ENCODE assay signal across 1 cellular context in the genomic region with DNA sequence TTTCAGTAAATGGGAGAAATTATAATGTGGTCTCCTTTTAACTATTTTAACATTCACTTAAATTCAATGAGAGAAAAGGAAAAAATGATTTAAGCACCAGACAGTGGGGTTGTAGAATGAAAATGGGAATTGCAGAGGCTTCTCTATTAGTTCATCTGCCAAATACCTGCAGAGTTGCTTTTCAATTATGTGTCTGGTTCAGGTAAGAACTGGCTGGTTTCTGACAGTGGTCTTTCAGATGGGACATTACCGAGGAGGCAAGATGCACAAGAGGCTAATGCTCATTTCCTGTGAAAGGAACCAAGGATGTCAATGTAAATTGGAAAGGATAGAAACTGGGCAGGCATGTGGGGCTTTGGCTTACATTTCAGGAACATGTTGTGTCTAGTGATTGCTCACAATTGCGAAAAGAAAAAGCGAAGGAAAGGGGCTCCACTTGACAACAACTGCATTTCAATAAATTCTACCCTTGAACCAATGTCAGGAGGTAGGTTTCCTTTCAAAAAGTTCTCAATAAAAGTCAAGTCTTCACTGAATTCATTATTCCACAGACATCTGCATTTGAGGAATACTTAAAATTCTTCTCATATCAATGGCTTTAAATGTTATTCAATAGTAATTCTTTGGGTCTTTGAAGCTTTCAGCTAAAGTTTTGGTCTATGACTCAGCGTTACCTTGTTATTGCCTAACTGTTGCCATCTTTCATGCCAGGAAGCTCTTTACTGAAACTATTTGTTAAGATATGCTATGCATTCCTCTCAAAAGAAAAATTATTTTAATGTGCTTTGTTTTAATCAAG.
TF ChIP-seq lines count a peak whose summit lies in the region.

No MANE protein-coding gene starts in this region.

TF ChIP-seq in K562, 482 proteins besides CTCF, POLR2A, EP300 and RAD21 (continued from another document and continues in another):
- TF ChIP-seq, protein P1, sequence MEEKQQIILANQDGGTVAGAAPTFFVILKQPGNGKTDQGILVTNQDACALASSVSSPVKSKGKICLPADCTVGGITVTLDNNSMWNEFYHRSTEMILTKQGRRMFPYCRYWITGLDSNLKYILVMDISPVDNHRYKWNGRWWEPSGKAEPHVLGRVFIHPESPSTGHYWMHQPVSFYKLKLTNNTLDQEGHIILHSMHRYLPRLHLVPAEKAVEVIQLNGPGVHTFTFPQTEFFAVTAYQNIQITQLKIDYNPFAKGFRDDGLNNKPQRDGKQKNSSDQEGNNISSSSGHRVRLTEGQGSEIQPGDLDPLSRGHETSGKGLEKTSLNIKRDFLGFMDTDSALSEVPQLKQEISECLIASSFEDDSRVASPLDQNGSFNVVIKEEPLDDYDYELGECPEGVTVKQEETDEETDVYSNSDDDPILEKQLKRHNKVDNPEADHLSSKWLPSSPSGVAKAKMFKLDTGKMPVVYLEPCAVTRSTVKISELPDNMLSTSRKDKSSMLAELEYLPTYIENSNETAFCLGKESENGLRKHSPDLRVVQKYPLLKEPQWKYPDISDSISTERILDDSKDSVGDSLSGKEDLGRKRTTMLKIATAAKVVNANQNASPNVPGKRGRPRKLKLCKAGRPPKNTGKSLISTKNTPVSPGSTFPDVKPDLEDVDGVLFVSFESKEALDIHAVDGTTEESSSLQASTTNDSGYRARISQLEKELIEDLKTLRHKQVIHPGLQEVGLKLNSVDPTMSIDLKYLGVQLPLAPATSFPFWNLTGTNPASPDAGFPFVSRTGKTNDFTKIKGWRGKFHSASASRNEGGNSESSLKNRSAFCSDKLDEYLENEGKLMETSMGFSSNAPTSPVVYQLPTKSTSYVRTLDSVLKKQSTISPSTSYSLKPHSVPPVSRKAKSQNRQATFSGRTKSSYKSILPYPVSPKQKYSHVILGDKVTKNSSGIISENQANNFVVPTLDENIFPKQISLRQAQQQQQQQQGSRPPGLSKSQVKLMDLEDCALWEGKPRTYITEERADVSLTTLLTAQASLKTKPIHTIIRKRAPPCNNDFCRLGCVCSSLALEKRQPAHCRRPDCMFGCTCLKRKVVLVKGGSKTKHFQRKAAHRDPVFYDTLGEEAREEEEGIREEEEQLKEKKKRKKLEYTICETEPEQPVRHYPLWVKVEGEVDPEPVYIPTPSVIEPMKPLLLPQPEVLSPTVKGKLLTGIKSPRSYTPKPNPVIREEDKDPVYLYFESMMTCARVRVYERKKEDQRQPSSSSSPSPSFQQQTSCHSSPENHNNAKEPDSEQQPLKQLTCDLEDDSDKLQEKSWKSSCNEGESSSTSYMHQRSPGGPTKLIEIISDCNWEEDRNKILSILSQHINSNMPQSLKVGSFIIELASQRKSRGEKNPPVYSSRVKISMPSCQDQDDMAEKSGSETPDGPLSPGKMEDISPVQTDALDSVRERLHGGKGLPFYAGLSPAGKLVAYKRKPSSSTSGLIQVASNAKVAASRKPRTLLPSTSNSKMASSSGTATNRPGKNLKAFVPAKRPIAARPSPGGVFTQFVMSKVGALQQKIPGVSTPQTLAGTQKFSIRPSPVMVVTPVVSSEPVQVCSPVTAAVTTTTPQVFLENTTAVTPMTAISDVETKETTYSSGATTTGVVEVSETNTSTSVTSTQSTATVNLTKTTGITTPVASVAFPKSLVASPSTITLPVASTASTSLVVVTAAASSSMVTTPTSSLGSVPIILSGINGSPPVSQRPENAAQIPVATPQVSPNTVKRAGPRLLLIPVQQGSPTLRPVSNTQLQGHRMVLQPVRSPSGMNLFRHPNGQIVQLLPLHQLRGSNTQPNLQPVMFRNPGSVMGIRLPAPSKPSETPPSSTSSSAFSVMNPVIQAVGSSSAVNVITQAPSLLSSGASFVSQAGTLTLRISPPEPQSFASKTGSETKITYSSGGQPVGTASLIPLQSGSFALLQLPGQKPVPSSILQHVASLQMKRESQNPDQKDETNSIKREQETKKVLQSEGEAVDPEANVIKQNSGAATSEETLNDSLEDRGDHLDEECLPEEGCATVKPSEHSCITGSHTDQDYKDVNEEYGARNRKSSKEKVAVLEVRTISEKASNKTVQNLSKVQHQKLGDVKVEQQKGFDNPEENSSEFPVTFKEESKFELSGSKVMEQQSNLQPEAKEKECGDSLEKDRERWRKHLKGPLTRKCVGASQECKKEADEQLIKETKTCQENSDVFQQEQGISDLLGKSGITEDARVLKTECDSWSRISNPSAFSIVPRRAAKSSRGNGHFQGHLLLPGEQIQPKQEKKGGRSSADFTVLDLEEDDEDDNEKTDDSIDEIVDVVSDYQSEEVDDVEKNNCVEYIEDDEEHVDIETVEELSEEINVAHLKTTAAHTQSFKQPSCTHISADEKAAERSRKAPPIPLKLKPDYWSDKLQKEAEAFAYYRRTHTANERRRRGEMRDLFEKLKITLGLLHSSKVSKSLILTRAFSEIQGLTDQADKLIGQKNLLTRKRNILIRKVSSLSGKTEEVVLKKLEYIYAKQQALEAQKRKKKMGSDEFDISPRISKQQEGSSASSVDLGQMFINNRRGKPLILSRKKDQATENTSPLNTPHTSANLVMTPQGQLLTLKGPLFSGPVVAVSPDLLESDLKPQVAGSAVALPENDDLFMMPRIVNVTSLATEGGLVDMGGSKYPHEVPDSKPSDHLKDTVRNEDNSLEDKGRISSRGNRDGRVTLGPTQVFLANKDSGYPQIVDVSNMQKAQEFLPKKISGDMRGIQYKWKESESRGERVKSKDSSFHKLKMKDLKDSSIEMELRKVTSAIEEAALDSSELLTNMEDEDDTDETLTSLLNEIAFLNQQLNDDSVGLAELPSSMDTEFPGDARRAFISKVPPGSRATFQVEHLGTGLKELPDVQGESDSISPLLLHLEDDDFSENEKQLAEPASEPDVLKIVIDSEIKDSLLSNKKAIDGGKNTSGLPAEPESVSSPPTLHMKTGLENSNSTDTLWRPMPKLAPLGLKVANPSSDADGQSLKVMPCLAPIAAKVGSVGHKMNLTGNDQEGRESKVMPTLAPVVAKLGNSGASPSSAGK (IDR thresholded peaks at IDR 0.05), result peak; percentile 48
- no peak for TF ChIP-seq POU5F1 (IDR thresholded peaks at IDR 0.05; ENCODE audit: borderline replicate concordance, low read depth, low read length, partially characterized antibody)
- TF ChIP-seq EWSR1 (IDR thresholded peaks at IDR 0.05; ENCODE audit: borderline replicate concordance, low read depth, partially characterized antibody), result no peak
- TF ChIP-seq, protein P2, sequence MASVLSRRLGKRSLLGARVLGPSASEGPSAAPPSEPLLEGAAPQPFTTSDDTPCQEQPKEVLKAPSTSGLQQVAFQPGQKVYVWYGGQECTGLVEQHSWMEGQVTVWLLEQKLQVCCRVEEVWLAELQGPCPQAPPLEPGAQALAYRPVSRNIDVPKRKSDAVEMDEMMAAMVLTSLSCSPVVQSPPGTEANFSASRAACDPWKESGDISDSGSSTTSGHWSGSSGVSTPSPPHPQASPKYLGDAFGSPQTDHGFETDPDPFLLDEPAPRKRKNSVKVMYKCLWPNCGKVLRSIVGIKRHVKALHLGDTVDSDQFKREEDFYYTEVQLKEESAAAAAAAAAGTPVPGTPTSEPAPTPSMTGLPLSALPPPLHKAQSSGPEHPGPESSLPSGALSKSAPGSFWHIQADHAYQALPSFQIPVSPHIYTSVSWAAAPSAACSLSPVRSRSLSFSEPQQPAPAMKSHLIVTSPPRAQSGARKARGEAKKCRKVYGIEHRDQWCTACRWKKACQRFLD (CRISPR knock-in tag; IDR thresholded peaks at IDR 0.05), result peak; percentile 94
- TF ChIP-seq, protein P3, sequence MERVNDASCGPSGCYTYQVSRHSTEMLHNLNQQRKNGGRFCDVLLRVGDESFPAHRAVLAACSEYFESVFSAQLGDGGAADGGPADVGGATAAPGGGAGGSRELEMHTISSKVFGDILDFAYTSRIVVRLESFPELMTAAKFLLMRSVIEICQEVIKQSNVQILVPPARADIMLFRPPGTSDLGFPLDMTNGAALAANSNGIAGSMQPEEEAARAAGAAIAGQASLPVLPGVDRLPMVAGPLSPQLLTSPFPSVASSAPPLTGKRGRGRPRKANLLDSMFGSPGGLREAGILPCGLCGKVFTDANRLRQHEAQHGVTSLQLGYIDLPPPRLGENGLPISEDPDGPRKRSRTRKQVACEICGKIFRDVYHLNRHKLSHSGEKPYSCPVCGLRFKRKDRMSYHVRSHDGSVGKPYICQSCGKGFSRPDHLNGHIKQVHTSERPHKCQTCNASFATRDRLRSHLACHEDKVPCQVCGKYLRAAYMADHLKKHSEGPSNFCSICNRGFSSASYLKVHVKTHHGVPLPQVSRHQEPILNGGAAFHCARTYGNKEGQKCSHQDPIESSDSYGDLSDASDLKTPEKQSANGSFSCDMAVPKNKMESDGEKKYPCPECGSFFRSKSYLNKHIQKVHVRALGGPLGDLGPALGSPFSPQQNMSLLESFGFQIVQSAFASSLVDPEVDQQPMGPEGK (CRISPR knock-in tag; IDR thresholded peaks at IDR 0.05; ENCODE audit: borderline replicate concordance), result peak; percentile 84
- TF ChIP-seq RFX1 (IDR thresholded peaks at IDR 0.05), result no peak
- TF ChIP-seq, protein P4, sequence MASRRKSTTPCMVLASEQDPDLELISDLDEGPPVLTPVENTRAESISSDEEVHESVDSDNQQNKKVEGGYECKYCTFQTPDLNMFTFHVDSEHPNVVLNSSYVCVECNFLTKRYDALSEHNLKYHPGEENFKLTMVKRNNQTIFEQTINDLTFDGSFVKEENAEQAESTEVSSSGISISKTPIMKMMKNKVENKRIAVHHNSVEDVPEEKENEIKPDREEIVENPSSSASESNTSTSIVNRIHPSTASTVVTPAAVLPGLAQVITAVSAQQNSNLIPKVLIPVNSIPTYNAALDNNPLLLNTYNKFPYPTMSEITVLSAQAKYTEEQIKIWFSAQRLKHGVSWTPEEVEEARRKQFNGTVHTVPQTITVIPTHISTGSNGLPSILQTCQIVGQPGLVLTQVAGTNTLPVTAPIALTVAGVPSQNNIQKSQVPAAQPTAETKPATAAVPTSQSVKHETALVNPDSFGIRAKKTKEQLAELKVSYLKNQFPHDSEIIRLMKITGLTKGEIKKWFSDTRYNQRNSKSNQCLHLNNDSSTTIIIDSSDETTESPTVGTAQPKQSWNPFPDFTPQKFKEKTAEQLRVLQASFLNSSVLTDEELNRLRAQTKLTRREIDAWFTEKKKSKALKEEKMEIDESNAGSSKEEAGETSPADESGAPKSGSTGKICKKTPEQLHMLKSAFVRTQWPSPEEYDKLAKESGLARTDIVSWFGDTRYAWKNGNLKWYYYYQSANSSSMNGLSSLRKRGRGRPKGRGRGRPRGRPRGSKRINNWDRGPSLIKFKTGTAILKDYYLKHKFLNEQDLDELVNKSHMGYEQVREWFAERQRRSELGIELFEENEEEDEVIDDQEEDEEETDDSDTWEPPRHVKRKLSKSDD (conservative IDR thresholded peaks at IDR 0.05; ENCODE audit: low read length), result no peak
- TF ChIP-seq ZNF197 (CRISPR knock-in tag; IDR thresholded peaks at IDR 0.05; ENCODE audit: low read depth), result 0 out of 2 replicates have a peak, but pooled peaks have one; percentile 18
- no peak for TF ChIP-seq KHSRP (IDR thresholded peaks at IDR 0.05)
- TF ChIP-seq MCM5 (IDR thresholded peaks at IDR 0.05; ENCODE audit: low read depth), result no peak
- TF ChIP-seq NR3C1 (CRISPR knock-in tag; IDR thresholded peaks at IDR 0.05), result no peak
- no peak for TF ChIP-seq MYC (IDR thresholded peaks at IDR 0.05; ENCODE audit: low read depth, low read length)
- TF ChIP-seq MYC (CRISPR knock-in tag; IDR thresholded peaks at IDR 0.05; ENCODE audit: borderline replicate concordance, low read depth), result no peak; the same call in 1 of the 2 replicates
- no peak for TF ChIP-seq KDM4B (IDR thresholded peaks at IDR 0.05; ENCODE audit: borderline replicate concordance in 2 of 2, low read depth in 1 of 2)
- no peak for TF ChIP-seq ZNF699 (CRISPR knock-in tag; IDR thresholded peaks at IDR 0.05; ENCODE audit: insufficient replicate concordance)
- TF ChIP-seq TOE1 (IDR thresholded peaks at IDR 0.05; ENCODE audit: borderline replicate concordance), result no peak
- TF ChIP-seq TOE1 (CRISPR knock-in tag; IDR thresholded peaks at IDR 0.05; ENCODE audit: borderline replicate concordance, low read depth), result no peak
- TF ChIP-seq TCF7L2 (IDR thresholded peaks at IDR 0.05; ENCODE audit: low read depth, low read length), result no peak
- TF ChIP-seq, protein P5, sequence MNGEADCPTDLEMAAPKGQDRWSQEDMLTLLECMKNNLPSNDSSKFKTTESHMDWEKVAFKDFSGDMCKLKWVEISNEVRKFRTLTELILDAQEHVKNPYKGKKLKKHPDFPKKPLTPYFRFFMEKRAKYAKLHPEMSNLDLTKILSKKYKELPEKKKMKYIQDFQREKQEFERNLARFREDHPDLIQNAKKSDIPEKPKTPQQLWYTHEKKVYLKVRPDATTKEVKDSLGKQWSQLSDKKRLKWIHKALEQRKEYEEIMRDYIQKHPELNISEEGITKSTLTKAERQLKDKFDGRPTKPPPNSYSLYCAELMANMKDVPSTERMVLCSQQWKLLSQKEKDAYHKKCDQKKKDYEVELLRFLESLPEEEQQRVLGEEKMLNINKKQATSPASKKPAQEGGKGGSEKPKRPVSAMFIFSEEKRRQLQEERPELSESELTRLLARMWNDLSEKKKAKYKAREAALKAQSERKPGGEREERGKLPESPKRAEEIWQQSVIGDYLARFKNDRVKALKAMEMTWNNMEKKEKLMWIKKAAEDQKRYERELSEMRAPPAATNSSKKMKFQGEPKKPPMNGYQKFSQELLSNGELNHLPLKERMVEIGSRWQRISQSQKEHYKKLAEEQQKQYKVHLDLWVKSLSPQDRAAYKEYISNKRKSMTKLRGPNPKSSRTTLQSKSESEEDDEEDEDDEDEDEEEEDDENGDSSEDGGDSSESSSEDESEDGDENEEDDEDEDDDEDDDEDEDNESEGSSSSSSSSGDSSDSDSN (IDR thresholded peaks at IDR 0.05; ENCODE audit: borderline replicate concordance in 1 of 2, low read depth in 2 of 2, low read length in 2 of 2), result no peak
- no peak for TF ChIP-seq RUNX1 (IDR thresholded peaks at IDR 0.05; ENCODE audit: low read depth)
- no peak for TF ChIP-seq NFIC (IDR thresholded peaks at IDR 0.05)
- no peak for TF ChIP-seq KLF13 (tag; IDR thresholded peaks at IDR 0.05; ENCODE audit: borderline replicate concordance, low read depth)
